In the genomic region with DNA sequence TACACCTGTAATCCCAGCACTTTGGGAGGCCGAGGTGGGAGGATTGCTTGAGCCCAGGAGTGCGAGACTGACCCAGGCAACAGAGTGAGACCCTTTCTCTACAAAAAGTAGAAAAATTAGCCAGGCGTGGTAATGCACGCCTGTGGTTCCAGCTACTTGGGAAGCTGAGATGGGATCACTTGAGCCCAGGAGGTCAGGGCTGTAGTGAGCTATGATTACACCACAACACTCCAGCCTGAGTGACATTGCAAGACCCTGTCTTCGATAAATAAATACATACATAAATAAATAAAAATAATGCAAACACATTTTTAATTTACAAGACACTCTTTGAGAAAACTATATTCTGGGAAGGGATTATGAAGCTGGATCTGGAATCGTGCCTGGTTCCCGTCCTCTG, we compare ENCODE assay signal across 31 cellular contexts.
"Had no signal": no experiment of that assay in that cellular context is flagged by ENCODE, and none has a peak within 500 bp of the region (broad histone marks: within the 10 kb centered on the region; RNA-seq: fewer than 3 reads in every experiment).

No MANE protein-coding gene starts in this region.

- H3K27ac ChIP-seq: brain microvascular endothelial cell, cardiac muscle cell, SK-N-MC had no signal

- ATAC-seq: activated CD8-positive, alpha-beta memory T cell treated with anti-CD3 and anti-CD28 coated beads, Interleukin-2, amount 10 ng/mL, durations not matched to agents 7 days and 5 days; activated naive CD4-positive, alpha-beta T cell treated with anti-CD3 and anti-CD28 coated beads, Interleukin-2, amount 50 U/mL, for 72 hours; activated naive CD8-positive, alpha-beta T cell treated with anti-CD3 and anti-CD28 coated beads, Interleukin-2, amount 50 U/mL, for 24 hours; Panc1; Right ventricle myocardium inferior; T-cell had no signal

- H3K4me3 ChIP-seq: cardiac muscle cell, SK-N-MC had no signal

- FAIRE-seq: astrocyte, TTC549 had no signal

- DNase-seq: activated B cell treated with CpG ODN at 0.5 μM for 24 hours; activated CD4-positive, alpha-beta T cell treated with anti-CD3 and anti-CD28 coated beads for 1 hour; activated CD4-positive, alpha-beta T cell treated with anti-CD3 and anti-CD28 coated beads, Interleukin-2, amount 10 ng/mL, durations not matched to agents 24 days and 14 days; activated CD4-positive, alpha-beta T cell treated with anti-CD3 and anti-CD28 coated beads, Interleukin-2, amount 50 U/mL, for 48 hours; activated CD8-positive, alpha-beta memory T cell treated with anti-CD3 and anti-CD28 coated beads, Interleukin-2, amount 10 ng/mL, durations not matched to agents 7 days and 5 days; activated effector memory CD4-positive, alpha-beta T cell treated with Interleukin-2 at 50 U/mL for 16 hours; activated naive CD4-positive, alpha-beta T cell; activated naive CD8-positive, alpha-beta T cell treated with anti-CD3 and anti-CD28 coated beads, Interleukin-2, amount 50 U/mL, for 24 hours; activated T-cell treated with anti-CD3 and anti-CD28 coated beads, Interleukin-2, amount 50 U/mL, for 24 hours; amygdala; brain microvascular endothelial cell; Karpas-422; MM.1S; NCI-H1105; NCI-H1436; NCI-H1694 treated with DMSO at 0.1 percent for 48 hours; NCI-H2029 treated with DMSO at 0.1 percent for 48 hours; NCI-H510A treated with DMSO at 0.1 percent for 48 hours; NK-92 treated with Interleukin-12 subunit alpha and Interleukin-12 subunit beta, amount 100 ng/mL, for 24 hours; OCI-M1; RPMI8226; T-cell; T-helper 2 cell; T1000 had no signal
